8 cellular contexts compared by ENCODE assay signal in the genomic region with DNA sequence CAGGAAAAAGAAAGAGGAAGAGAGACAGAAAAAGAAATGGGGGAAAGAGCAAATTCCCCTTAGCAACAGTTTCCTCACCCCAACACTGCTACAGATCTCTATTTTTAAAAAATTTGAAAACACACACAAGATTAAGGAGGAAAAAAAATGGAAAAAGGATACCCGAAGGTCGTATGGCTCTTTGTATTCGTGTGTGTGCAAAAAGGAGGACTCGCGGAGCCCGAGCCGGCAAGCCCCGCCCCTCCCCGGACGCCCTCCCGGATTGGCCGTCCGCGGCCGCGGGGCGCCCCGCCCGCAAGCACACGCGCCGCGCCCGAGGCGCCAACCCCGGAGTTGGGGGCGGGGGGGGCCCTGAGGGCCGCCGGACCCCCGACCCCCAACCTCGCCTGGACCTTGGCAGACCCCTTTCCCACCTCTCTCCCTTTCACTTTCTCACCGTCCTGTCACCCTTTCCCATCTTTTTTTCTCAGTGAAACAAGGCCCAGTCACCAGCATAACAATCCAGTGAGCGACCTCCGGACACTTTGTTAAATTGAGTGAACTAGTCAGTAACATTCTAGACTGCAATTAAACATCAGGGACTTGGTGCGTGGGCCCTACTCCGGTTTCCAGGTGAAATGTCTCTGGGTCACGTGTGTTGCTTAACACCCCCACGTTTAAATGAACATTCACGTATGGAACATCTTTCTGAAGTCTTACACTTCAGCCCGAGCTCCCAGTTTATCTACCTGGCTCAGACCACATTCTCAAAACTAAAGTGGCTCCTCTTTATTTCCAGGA. TPM values are rescaled to one million over a fixed set of nuclear protein-coding genes. Genes with fewer than 3 reads are reported as not detected.
A peak's percentile ranks its signal among the peaks of the same experiment; 100 is the strongest.
DNase-seq lines count a peak whose midpoint lies in the region; ATAC-seq and TF ChIP-seq lines count a peak whose summit lies in the region.

A gene with protein sequence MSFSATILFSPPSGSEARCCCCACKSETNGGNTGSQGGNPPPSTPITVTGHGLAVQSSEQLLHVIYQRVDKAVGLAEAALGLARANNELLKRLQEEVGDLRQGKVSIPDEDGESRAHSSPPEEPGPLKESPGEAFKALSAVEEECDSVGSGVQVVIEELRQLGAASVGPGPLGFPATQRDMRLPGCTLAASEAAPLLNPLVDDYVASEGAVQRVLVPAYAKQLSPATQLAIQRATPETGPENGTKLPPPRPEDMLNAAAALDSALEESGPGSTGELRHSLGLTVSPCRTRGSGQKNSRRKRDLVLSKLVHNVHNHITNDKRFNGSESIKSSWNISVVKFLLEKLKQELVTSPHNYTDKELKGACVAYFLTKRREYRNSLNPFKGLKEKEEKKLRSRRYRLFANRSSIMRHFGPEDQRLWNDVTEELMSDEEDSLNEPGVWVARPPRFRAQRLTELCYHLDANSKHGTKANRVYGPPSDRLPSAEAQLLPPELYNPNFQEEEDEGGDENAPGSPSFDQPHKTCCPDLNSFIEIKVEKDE (minus strand): TSS at position 205 of the 780 bp plus-strand sequence. CDS start 11,120 bp downstream, outside the sequence.

- H3K4me1 ChIP-seq in BLaER1 (peaks cover 41% of the 10 kb centered on the region), uterus (no peaks in the 10 kb centered on the region)

- H3K9me3 Mint-ChIP-seq in T-helper 2 cell treated with Interferon-gamma antibody and Interleukin-4, amounts not matched to agents 5 μg/mL and 100 μg/mL, for 36 hours: no peaks in the 10 kb centered on the region

- no peaks in the 10 kb centered on the region for H3K36me3 Mint-ChIP-seq in T-helper 2 cell treated with Interferon-gamma antibody and Interleukin-4, amounts not matched to agents 5 μg/mL and 100 μg/mL, for 36 hours (ENCODE audit: low read depth)

- peak; percentile 73 for DNase-seq in NCI-H146 (lab: John Stamatoyannopoulos, UW)
- peak; percentile 79 for DNase-seq in T-helper 2 cell treated with Interferon-gamma antibody and Interleukin-4, amounts not matched to agents 5 μg/mL and 100 μg/mL, for 36 hours (ENCODE audit: low spot score)
- peak in 53 of 58 donors; percentile 9 to 78 (median 52) for DNase-seq in anterior cingulate cortex (lab: John Stamatoyannopoulos, UW)
- DNase-seq in hepatic stellate cell (ENCODE audit: low spot score): peak; percentile 86
- DNase-seq in retina: peak; percentile 86
- peak; percentile 80 to 81 for DNase-seq in uterus

- peak within 1 kb of the TSS; percentile 95 for H3K27ac Mint-ChIP-seq in T-helper 2 cell treated with Interferon-gamma antibody and Interleukin-4, amounts not matched to agents 5 μg/mL and 100 μg/mL, for 36 hours

- H3K4me3 ChIP-seq in BLaER1 (peak within 1 kb of the TSS; percentile 66), uterus (peak within 1 kb of the TSS; percentile 31 to 57)

- no peaks in the 10 kb centered on the region for H3K27me3 Mint-ChIP-seq in T-helper 2 cell treated with Interferon-gamma antibody and Interleukin-4, amounts not matched to agents 5 μg/mL and 100 μg/mL, for 36 hours (ENCODE audit: low read depth)

- peak within 1 kb of the TSS; percentile 79 for H3K9ac ChIP-seq in BLaER1

- no peak for TF ChIP-seq CTCF in uterus (IDR thresholded peaks at IDR 0.05)

- peak within 1 kb of the TSS; percentile 95 for H3K27ac ChIP-seq in BLaER1
- H3K27ac ChIP-seq in uterus: peak within 1 kb of the TSS; percentile 91 to 94

- peaks cover 39% of the 10 kb centered on the region for H3K4me1 Mint-ChIP-seq in T-helper 2 cell treated with Interferon-gamma antibody and Interleukin-4, amounts not matched to agents 5 μg/mL and 100 μg/mL, for 36 hours (ENCODE audit: low read depth)

- no peaks in the 10 kb centered on the region for H3K36me3 ChIP-seq in BLaER1
- no peaks in the 10 kb centered on the region for H3K36me3 ChIP-seq in uterus

- peak within 1 kb of the TSS; percentile 93 for H3K4me3 Mint-ChIP-seq in T-helper 2 cell treated with Interferon-gamma antibody and Interleukin-4, amounts not matched to agents 5 μg/mL and 100 μg/mL, for 36 hours

- H3K4me2 ChIP-seq in BLaER1: peak within 1 kb of the TSS; percentile 79

- intact Hi-C loops in uterus (cut with DNase I; ENCODE audit: low total_unique reads): no loop called here

- no peaks in the 10 kb centered on the region for H3K9me3 ChIP-seq in BLaER1
- H3K9me3 ChIP-seq in uterus: no peaks in the 10 kb centered on the region

- TF ChIP-seq POLR2A in uterus (IDR thresholded peaks at IDR 0.05): peak; percentile 32 to 56

- ATAC-seq in GM21529 (IDR thresholded peaks at IDR 0.05; ENCODE audit: unreplicated experiment): peak; percentile 24

- no peaks in the 10 kb centered on the region for H4K20me1 ChIP-seq in BLaER1

- H3K27me3 ChIP-seq in BLaER1 (no peaks in the 10 kb centered on the region), uterus (no peaks in the 10 kb centered on the region)

RNA-seq across cellular contexts. Expression of the gene that starts here (rescaled TPM):
- 10 to 100 TPM in 2 of 4 donors, 1 to 10 TPM in 2; 7.2 to 18.6 (median 10.4) TPM for total RNA-seq in uterus

Comparison
In these comparisons a context has a peak if more than half of its experiments do, and no peak if none do; other contexts are left out.
1. Peak in every context shown above with its lines: DNase-seq, ATAC-seq, H3K4me3 ChIP-seq and H3K27ac ChIP-seq.